Comparison of ENCODE assay signal across 9 cellular contexts in the genomic region with DNA sequence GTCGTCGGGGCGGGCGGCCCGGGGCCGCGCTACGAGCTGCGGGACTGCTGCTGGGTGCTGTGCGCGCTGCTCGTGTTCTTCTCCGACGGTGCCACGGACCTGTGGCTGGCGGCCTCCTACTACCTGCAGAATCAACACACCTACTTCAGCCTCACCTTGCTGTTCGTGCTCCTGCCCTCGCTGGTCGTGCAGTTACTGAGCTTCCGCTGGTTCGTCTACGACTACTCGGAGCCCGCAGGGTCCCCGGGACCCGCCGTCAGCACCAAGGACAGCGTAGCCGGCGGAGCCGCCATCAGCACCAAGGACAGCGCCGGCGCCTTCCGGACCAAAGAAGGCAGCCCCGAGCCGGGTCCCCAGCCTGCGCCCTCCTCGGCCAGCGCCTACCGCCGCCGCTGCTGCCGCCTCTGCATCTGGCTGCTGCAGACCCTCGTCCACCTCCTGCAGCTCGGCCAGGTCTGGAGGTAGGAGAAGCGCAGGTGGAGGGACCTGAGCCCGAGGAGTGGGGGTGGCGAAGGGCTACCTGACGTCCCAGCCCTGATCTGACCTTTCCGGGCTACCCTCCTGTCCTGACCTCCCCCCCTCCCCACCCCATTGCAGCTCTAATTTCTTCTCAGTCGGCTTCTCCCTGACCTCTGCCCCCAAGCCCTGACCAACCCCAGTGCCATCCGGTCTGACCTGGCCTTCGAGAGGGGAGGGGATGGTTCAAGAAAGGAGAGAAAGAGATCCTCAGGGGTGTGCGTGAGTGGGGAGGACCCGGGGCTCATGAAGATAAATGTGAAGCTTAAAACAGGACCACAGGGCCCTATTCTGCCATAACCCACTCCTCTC. TPM values are rescaled to one million over a fixed set of nuclear protein-coding genes. Genes with fewer than 3 reads are reported as not detected.
DNase-seq lines count a peak whose midpoint lies in the region; ATAC-seq and TF ChIP-seq lines count a peak whose summit lies in the region.
"Had no signal": no experiment of that assay in that cellular context is flagged by ENCODE, and none has a peak within 500 bp of the region (broad histone marks: within the 10 kb centered on the region; RNA-seq: fewer than 3 reads in every experiment).

No MANE protein-coding gene starts in this region.

- in situ Hi-C loops in brain microvascular endothelial cell (cut with HindIII; ENCODE audit: low pct_ligation_motif_present, low sequenced_read_pairs): no loop called here

- DNase-seq in HuH-7.5 (ENCODE audit: low spot score) (peak; percentile 99), WERI-Rb-1 (no peak), brain microvascular endothelial cell (peak; percentile 48), smooth muscle cell (lab: John Stamatoyannopoulos, UW; ENCODE audit: unreplicated experiment) (peak; percentile 75)

- H3K9me3 ChIP-seq in ES-I3 (ENCODE audit: control insufficient read depth, insufficient read depth, low read length) (no peaks in the 10 kb centered on the region), WERI-Rb-1 (ENCODE audit: severe bottlenecking) (no peaks in the 10 kb centered on the region), iPS-18a (ENCODE audit: control insufficient read depth, low read depth, low read length) (no peaks in the 10 kb centered on the region), smooth muscle cell (replicated peaks; ENCODE audit: low read depth) (no peaks in the 10 kb centered on the region)

- H3K9ac ChIP-seq in ES-I3 (ENCODE audit: low read depth, low read length) (peak overlapping the region; percentile 31; the same call in 1 of the 2 replicates), iPS-18a (ENCODE audit: low read length) (no peak overlapping the region), smooth muscle cell (ENCODE audit: low read depth) (no peak overlapping the region)

- no peaks in the 10 kb centered on the region for H3F3A ChIP-seq in smooth muscle cell (ENCODE audit: low read depth)

- H3K4me1 ChIP-seq in ES-I3 (ENCODE audit: insufficient read depth, low read length) (peaks cover 10% of the 10 kb centered on the region; the same call in 1 of the 2 replicates), iPS-18a (ENCODE audit: control insufficient read depth, low read depth, low read length) (peaks cover 4% of the 10 kb centered on the region), smooth muscle cell (ENCODE audit: low read depth) (peaks cover 7% of the 10 kb centered on the region)

- H3K27me3 ChIP-seq in WERI-Rb-1 (ENCODE audit: insufficient read depth, low read depth, severe bottlenecking) (no peaks in the 10 kb centered on the region), brain microvascular endothelial cell (replicated peaks) (peaks cover 29% of the 10 kb centered on the region), iPS-18a (ENCODE audit: control insufficient read depth, insufficient read depth, low read length) (peaks cover 28% of the 10 kb centered on the region), smooth muscle cell (ENCODE audit: low read depth) (peaks cover 77% of the 10 kb centered on the region)

- H3K27ac ChIP-seq in WERI-Rb-1: peak overlapping the region; percentile 79
- no peak overlapping the region for H3K27ac ChIP-seq in brain microvascular endothelial cell
- H3K27ac ChIP-seq in iPS-18a (ENCODE audit: low read length): no peak overlapping the region
- no peak overlapping the region for H3K27ac ChIP-seq in smooth muscle cell (ENCODE audit: low read depth)
- H3K27ac ChIP-seq: SK-N-MC had no signal

- H2AFZ ChIP-seq in smooth muscle cell (ENCODE audit: low read depth): no peak overlapping the region

- H3K4me3 ChIP-seq in WERI-Rb-1 (ENCODE audit: low read depth, low read length): peak overlapping the region; percentile 91
- peak overlapping the region; percentile 15 for H3K4me3 ChIP-seq in brain microvascular endothelial cell (ENCODE audit: low read depth, low read length)
- peak overlapping the region; percentile 49 for H3K4me3 ChIP-seq in iPS-18a (ENCODE audit: low read length)
- peak overlapping the region; percentile 23 for H3K4me3 ChIP-seq in smooth muscle cell
- H3K4me3 ChIP-seq: SK-N-MC had no signal

- H3K79me2 ChIP-seq in smooth muscle cell (ENCODE audit: low read depth): no peaks in the 10 kb centered on the region

- no peak for TF ChIP-seq POLR2A in GM18505 (IDR thresholded peaks at IDR 0.05; ENCODE audit: borderline replicate concordance, extremely low read depth, insufficient read depth, insufficient read length)

- ATAC-seq in GM18505 (IDR thresholded peaks at IDR 0.05; ENCODE audit: unreplicated experiment): no peak
- ATAC-seq in GM21515 (IDR thresholded peaks at IDR 0.05; ENCODE audit: unreplicated experiment): no peak

- H3K36me3 ChIP-seq in ES-I3 (ENCODE audit: insufficient read depth, low read length) (no peaks in the 10 kb centered on the region), WERI-Rb-1 (peaks cover 23% of the 10 kb centered on the region), brain microvascular endothelial cell (replicated peaks) (no peaks in the 10 kb centered on the region), iPS-18a (ENCODE audit: control insufficient read depth, low read depth, low read length) (no peaks in the 10 kb centered on the region), smooth muscle cell (ENCODE audit: low read depth) (no peaks in the 10 kb centered on the region)

- WGBS in smooth muscle cell (ENCODE audit: low lambda C conversion rate): 6% methylated on average over 47 of the region's 56 CpGs

- TF ChIP-seq CTCF in WERI-Rb-1 (IDR thresholded peaks at IDR 0.05; ENCODE audit: low read depth, low read length): no peak
- no peak for TF ChIP-seq CTCF in brain microvascular endothelial cell (IDR thresholded peaks at IDR 0.05; ENCODE audit: low read depth, low read length, missing control alignments)
- TF ChIP-seq CTCF in smooth muscle cell (IDR thresholded peaks at IDR 0.05; ENCODE audit: borderline replicate concordance, insufficient read depth, poor library complexity, severe bottlenecking): no peak

- H3K4me2 ChIP-seq in smooth muscle cell: peak overlapping the region; percentile 65

- H4K20me1 ChIP-seq in smooth muscle cell (ENCODE audit: low read depth): no peaks in the 10 kb centered on the region

RNA-seq across cellular contexts. Expression of a gene that starts 0.6 kb away (rescaled TPM):
- not detected in 2 replicates for total RNA-seq in smooth muscle cell
- not detected in 2 replicates for polyA plus RNA-seq in smooth muscle cell

RNA-seq across cellular contexts. Expression of a gene that starts 16.7 kb away (rescaled TPM):
- total RNA-seq in smooth muscle cell: 7.0 and 8.1 TPM in 2 replicates
- polyA plus RNA-seq in smooth muscle cell: 30.3 and 41.6 TPM in 2 replicates

RNA-seq across cellular contexts. Expression of a gene that starts 41.7 kb away (rescaled TPM):
- 0.27 TPM in 1 of 2 replicates, not detected in the other for total RNA-seq in smooth muscle cell
- 0.27 TPM in 1 of 2 replicates, not detected in the other for polyA plus RNA-seq in smooth muscle cell

Comparison
In these comparisons a context has a peak if more than half of its experiments do, and no peak if none do; other contexts are left out.
1. H3K4me3 ChIP-seq: peak in every context shown above with its lines; median percentile 91 in WERI-Rb-1; 49 in iPS-18a; 23 in smooth muscle cell; 15 in brain microvascular endothelial cell.